9 cellular contexts compared by ENCODE assay signal in genomic region chr1:104132386-104132973, GRCh38.
A peak's percentile ranks its signal among the peaks of the same experiment; 100 is the strongest.
DNase-seq lines count a peak whose midpoint lies in the region; ATAC-seq and TF ChIP-seq lines count a peak whose summit lies in the region.
"Had no signal": no experiment of that assay in that cellular context is flagged by ENCODE, and none has a peak within 500 bp of the region (broad histone marks: within the 10 kb centered on the region; RNA-seq: fewer than 3 reads in every experiment).

No MANE protein-coding gene starts in this region.

- H3K36me3 Mint-ChIP-seq in Calu3 (ENCODE audit: insufficient read depth, unreplicated experiment) (no peaks in the 10 kb centered on the region), neural progenitor cell (no peaks in the 10 kb centered on the region)
- H3K36me3 Mint-ChIP-seq in activated naive CD4-positive, alpha-beta T cell treated with anti-CD3 and anti-CD28 coated beads, Interleukin-2, amount 50 U/mL, for 72 hours = no peaks in the 10 kb centered on the region

- H4K20me1 ChIP-seq in neural progenitor cell (ENCODE audit: low read depth) = no peaks in the 10 kb centered on the region

- CTCF ChIA-PET in Calu3 (lab: Charles Lee) = interaction anchor here (0.6 kb wide), 2 partner anchors 15 to 183 kb away, joined by 5 to 6 read pairs; no protein-coding TSS in a partner anchor

- peak; percentile 61 for ATAC-seq in GM21515 (IDR thresholded peaks at IDR 0.05; ENCODE audit: unreplicated experiment)
- no peak for ATAC-seq in activated naive CD4-positive, alpha-beta T cell treated with anti-CD3 and anti-CD28 coated beads, Interleukin-2, amount 50 U/mL, for 72 hours

- H3K9me3 Mint-ChIP-seq in Calu3 (ENCODE audit: low read depth, unreplicated experiment) (no peaks in the 10 kb centered on the region), neural progenitor cell (no peaks in the 10 kb centered on the region)
- peaks cover 22 to 28% of the 10 kb centered on the region in 2 donors for H3K9me3 Mint-ChIP-seq in activated naive CD4-positive, alpha-beta T cell treated with anti-CD3 and anti-CD28 coated beads, Interleukin-2, amount 50 U/mL, for 72 hours

- TF ChIP-seq CTCF in Calu3 (IDR thresholded peaks at IDR 0.05; ENCODE audit: unreplicated experiment) = no peak
- TF ChIP-seq CTCF in neural progenitor cell (IDR thresholded peaks at IDR 0.05) = peak; percentile 68

- H3K4me3 Mint-ChIP-seq in Calu3 (ENCODE audit: low read depth, unreplicated experiment) = no peak overlapping the region
- no peak overlapping the region for H3K4me3 Mint-ChIP-seq in neural progenitor cell
- H3K4me3 Mint-ChIP-seq: central memory CD8-positive, alpha-beta T cell had no signal

- no peaks in the 10 kb centered on the region for H3K4me1 ChIP-seq in neural progenitor cell

- no peaks in the 10 kb centered on the region for H3K27me3 ChIP-seq in neural progenitor cell

- no peaks in the 10 kb centered on the region for H3K27me3 Mint-ChIP-seq in Calu3 (ENCODE audit: unreplicated experiment)
- no peaks in the 10 kb centered on the region for H3K27me3 Mint-ChIP-seq in neural progenitor cell (ENCODE audit: insufficient read depth, low read depth)
- H3K27me3 Mint-ChIP-seq: central memory CD8-positive, alpha-beta T cell had no signal

- no TSS peak for BruUV-seq in Calu3 (replicated peaks; lab: Mats Ljungman, UMichigan)

- H2AFZ ChIP-seq in neural progenitor cell (replicated peaks) = peak overlapping the region; percentile 24

- no peaks in the 10 kb centered on the region for H3K4me1 Mint-ChIP-seq in Calu3 (ENCODE audit: low read depth, unreplicated experiment)
- no peaks in the 10 kb centered on the region for H3K4me1 Mint-ChIP-seq in neural progenitor cell
- H3K4me1 Mint-ChIP-seq: central memory CD8-positive, alpha-beta T cell had no signal

- H3K79me2 ChIP-seq in neural progenitor cell (ENCODE audit: low read depth) = no peaks in the 10 kb centered on the region

- intact Hi-C loops in Calu3 (cut with micrococcal nuclease; ENCODE audit: unreplicated experiment) = loop anchor here (1.0 to 5.0 kb wide), 2 partner anchors 184 to 345 kb away; no protein-coding TSS in a partner anchor

- H3K4me3 ChIP-seq in neural progenitor cell = no peak overlapping the region

- H3K27ac Mint-ChIP-seq in Calu3 (ENCODE audit: unreplicated experiment) = no peak overlapping the region
- no peak overlapping the region for H3K27ac Mint-ChIP-seq in neural progenitor cell
- no peak overlapping the region for H3K27ac Mint-ChIP-seq in activated naive CD4-positive, alpha-beta T cell treated with anti-CD3 and anti-CD28 coated beads, Interleukin-2, amount 50 U/mL, for 72 hours

- H3K36me3 ChIP-seq in neural progenitor cell = no peaks in the 10 kb centered on the region

- no peak overlapping the region for H3K9ac ChIP-seq in neural progenitor cell

- H3K9me3 ChIP-seq in neural progenitor cell (ENCODE audit: low read depth) = no peaks in the 10 kb centered on the region

- H3F3A ChIP-seq in neural progenitor cell (ENCODE audit: low read depth) = no peaks in the 10 kb centered on the region

- peak; percentile 8 for DNase-seq in Calu3
- peak; percentile 67 for DNase-seq in NCI-H1105 treated with DMSO at 0.1 percent for 48 hours (lab: John Stamatoyannopoulos, UW)
- peak; percentile 23 for DNase-seq in astrocyte of the hippocampus (ENCODE audit: low read depth, low spot score)
- peak; percentile 68 for DNase-seq in neural progenitor cell (ENCODE audit: low spot score)
- no peak for DNase-seq in C1 segment of cervical spinal cord (lab: John Stamatoyannopoulos, UW)
- DNase-seq in activated naive CD4-positive, alpha-beta T cell treated with Interleukin-2 at 50 U/mL for 16 hours = no peak
- DNase-seq in activated naive CD4-positive, alpha-beta T cell treated with anti-CD3 and anti-CD28 coated beads, Interleukin-2, amount 50 U/mL, for 72 hours (ENCODE audit: low spot score in 2 of 2) = no peak

- H3K4me2 ChIP-seq in neural progenitor cell = no peak overlapping the region

- no peak overlapping the region for H3K27ac ChIP-seq in neural progenitor cell

Comparison
In these comparisons a context has a peak if more than half of its experiments do, and no peak if none do; other contexts are left out.
1. DNase-seq: peak in Calu3 (single experiment), NCI-H1105 treated with DMSO at 0.1 percent for 48 hours (single experiment), astrocyte of the hippocampus (single experiment) and neural progenitor cell (single experiment); none in C1 segment of cervical spinal cord (0 of 14), activated naive CD4-positive, alpha-beta T cell treated with Interleukin-2 at 50 U/mL for 16 hours (single experiment) and activated naive CD4-positive, alpha-beta T cell treated with anti-CD3 and anti-CD28 coated beads, Interleukin-2, amount 50 U/mL, for 72 hours (0 of 2).